8 cellular contexts compared by ENCODE assay signal in genomic region chr17:491086-492014, GRCh38. TPM values are rescaled to one million over a fixed set of nuclear protein-coding genes. Genes with fewer than 3 reads are reported as not detected.
A peak's percentile ranks its signal among the peaks of the same experiment; 100 is the strongest.
DNase-seq lines count a peak whose midpoint lies in the region; ATAC-seq and TF ChIP-seq lines count a peak whose summit lies in the region.

No MANE protein-coding gene starts in this region.

- CTCF ChIA-PET in activated CD4-positive, alpha-beta memory T cell treated with anti-CD3 and anti-CD28 coated beads for 36 hours (lab: Charles Lee): interaction anchor here (1.2 kb wide), 1 partner anchor 79 kb away, joined by 6 read pairs; no protein-coding TSS in a partner anchor

- peaks cover 16% of the 10 kb centered on the region for H3K27me3 Mint-ChIP-seq in GM23338 (ENCODE audit: insufficient read depth, low read depth, poor library complexity)
- peaks cover 5% of the 10 kb centered on the region for H3K27me3 Mint-ChIP-seq in activated CD4-positive, alpha-beta memory T cell treated with anti-CD3 and anti-CD28 coated beads for 36 hours

- peak overlapping the region; percentile 83; the same call in 1 of the 2 replicates for H3K27ac ChIP-seq in GM23338 (ENCODE audit: low read depth)
- H3K27ac ChIP-seq in muscle layer of duodenum (ENCODE audit: low read length): no peak overlapping the region

- 0 out of 2 replicates have a peak, but pooled peaks cover 3% of the 10 kb centered on the region for H3K9me2 ChIP-seq in GM23338 (ENCODE audit: insufficient read depth)

- H3K27me3 ChIP-seq in GM23338 (ENCODE audit: insufficient read depth): peaks cover 11% of the 10 kb centered on the region
- H3K27me3 ChIP-seq in muscle layer of duodenum (ENCODE audit: low read depth, low read length): peaks cover 3% of the 10 kb centered on the region

- ATAC-seq in GM23338: peak; percentile 56
- ATAC-seq in esophagus mucosa: peak; percentile 36
- no peak for ATAC-seq in HG03025 (IDR thresholded peaks at IDR 0.05; ENCODE audit: low FRiP score, unreplicated experiment)
- ATAC-seq in HG02885 (IDR thresholded peaks at IDR 0.05; ENCODE audit: poor library complexity, unreplicated experiment): no peak

- H3F3A ChIP-seq in GM23338 (replicated peaks; ENCODE audit: low read depth): peaks cover 7% of the 10 kb centered on the region

- no peak overlapping the region for H3K27ac Mint-ChIP-seq in GM23338
- H3K27ac Mint-ChIP-seq in activated CD4-positive, alpha-beta memory T cell treated with anti-CD3 and anti-CD28 coated beads for 36 hours: no peak overlapping the region

- H3K9me3 Mint-ChIP-seq in GM23338: no peaks in the 10 kb centered on the region
- H3K9me3 Mint-ChIP-seq in activated CD4-positive, alpha-beta memory T cell treated with anti-CD3 and anti-CD28 coated beads for 36 hours: no peaks in the 10 kb centered on the region

- POLR2A ChIA-PET in activated CD4-positive, alpha-beta memory T cell treated with anti-CD3 and anti-CD28 coated beads for 36 hours (lab: Charles Lee): interaction anchor here (0.7 kb wide), 1 partner anchor 75 kb away, joined by 3 read pairs; no protein-coding TSS in a partner anchor

- DNase-seq in GM23338 (ENCODE audit: low spot score) (peak; percentile 77), medulla oblongata (ENCODE audit: extremely low spot score) (no peak), amniotic stem cell (lab: John Stamatoyannopoulos, UW) (no peak)
- peak; percentile 31 for DNase-seq in activated CD4-positive, alpha-beta memory T cell treated with anti-CD3 and anti-CD28 coated beads for 36 hours

- H3K36me3 ChIP-seq in GM23338 (ENCODE audit: insufficient read depth) (no peaks in the 10 kb centered on the region), muscle layer of duodenum (ENCODE audit: control insufficient read depth in 1 of 2, insufficient read depth in 2 of 2, low read length in 2 of 2) (no peaks in the 10 kb centered on the region)

- peak overlapping the region; percentile 63 for H3K4me3 Mint-ChIP-seq in GM23338
- peak overlapping the region; percentile 57 for H3K4me3 Mint-ChIP-seq in activated CD4-positive, alpha-beta memory T cell treated with anti-CD3 and anti-CD28 coated beads for 36 hours

- no peak for TF ChIP-seq CTCF in GM23338 (conservative IDR thresholded peaks at IDR 0.05; ENCODE audit: low read depth in 2 of 2)

- H3K79me2 ChIP-seq in GM23338 (replicated peaks; ENCODE audit: insufficient read depth): no peaks in the 10 kb centered on the region

- H3K4me2 ChIP-seq in GM23338: peak overlapping the region; percentile 80

- intact Hi-C loops in activated CD4-positive, alpha-beta memory T cell treated with anti-CD3 and anti-CD28 coated beads for 36 hours (cut with micrococcal nuclease): no loop called here

- H3K4me3 ChIP-seq in GM23338: peak overlapping the region; percentile 77
- peak overlapping the region; percentile 37 to 64 for H3K4me3 ChIP-seq in muscle layer of duodenum (ENCODE audit: low read depth in 1 of 2, low read length in 2 of 2)

- H3K4me1 Mint-ChIP-seq in GM23338: peaks cover 16% of the 10 kb centered on the region
- peaks cover 7% of the 10 kb centered on the region for H3K4me1 Mint-ChIP-seq in activated CD4-positive, alpha-beta memory T cell treated with anti-CD3 and anti-CD28 coated beads for 36 hours (ENCODE audit: low read depth)

- no peaks in the 10 kb centered on the region for H3K9me3 ChIP-seq in muscle layer of duodenum (ENCODE audit: control insufficient read depth in 1 of 2, low read length in 2 of 2)

- no peaks in the 10 kb centered on the region for H4K20me1 ChIP-seq in GM23338 (replicated peaks; ENCODE audit: insufficient read depth)

- H3K36me3 Mint-ChIP-seq in GM23338 (ENCODE audit: low read depth): no peaks in the 10 kb centered on the region
- no peaks in the 10 kb centered on the region for H3K36me3 Mint-ChIP-seq in activated CD4-positive, alpha-beta memory T cell treated with anti-CD3 and anti-CD28 coated beads for 36 hours

- H3K4me1 ChIP-seq in GM23338 (ENCODE audit: insufficient read depth): peaks cover 8% of the 10 kb centered on the region
- H3K4me1 ChIP-seq in muscle layer of duodenum (ENCODE audit: control insufficient read depth in 1 of 2, insufficient read depth in 2 of 2, low read length in 2 of 2): peaks cover 0 to 7% of the 10 kb centered on the region in 2 donors

- H2AFZ ChIP-seq in GM23338: 0 out of 2 replicates have a peak overlapping the region, but pooled peaks have one; percentile 32

TF ChIP-seq in GM23338, 12 proteins besides CTCF, POLR2A, EP300 and RAD21 (continues in another document):
- TF ChIP-seq ZNF331 (CRISPR knock-in tag; IDR thresholded peaks at IDR 0.05; ENCODE audit: low read depth): no peak
- no peak for TF ChIP-seq STAT1 (IDR thresholded peaks at IDR 0.05; ENCODE audit: unreplicated experiment)
- no peak for TF ChIP-seq NANOG (IDR thresholded peaks at IDR 0.05; ENCODE audit: borderline replicate concordance)
- TF ChIP-seq ZNF462 (CRISPR knock-in tag; IDR thresholded peaks at IDR 0.05): no peak
- no peak for TF ChIP-seq ETS1 (IDR thresholded peaks at IDR 0.05)
- no peak for TF ChIP-seq EZH2phosphoT487 (IDR thresholded peaks at IDR 0.05; ENCODE audit: unreplicated experiment)
- no peak for TF ChIP-seq POLR2AphosphoS5 (IDR thresholded peaks at IDR 0.05; ENCODE audit: low read depth)
- no peak for TF ChIP-seq CREB1 (CRISPR knock-in tag; IDR thresholded peaks at IDR 0.05; ENCODE audit: low read depth)

RNA-seq across cellular contexts. Expression of gene RFLNB, which starts 45.6 kb away (rescaled TPM):
- total RNA-seq in GM23338 (2014; rRNA removed; shearing (Covaris generic)): 59.2 and 59.9 TPM in 2 replicates
- 40.7 and 49.4 TPM in 2 replicates for polyA plus RNA-seq in GM23338 (2016; fragmentation: Nextera tagmentation; extraction: Ambion mirVana)
- 10 to 100 TPM; 49.0 to 49.1 TPM for total RNA-seq in activated CD4-positive, alpha-beta memory T cell treated with anti-CD3 and anti-CD28 coated beads for 36 hours
- 1.7 TPM for total RNA-seq in esophagus mucosa

Comparison
In these comparisons a context has a peak if more than half of its experiments do, and no peak if none do; other contexts are left out.
1. ATAC-seq: peak in GM23338 (single experiment) and esophagus mucosa (single experiment); none in HG03025 (single experiment) and HG02885 (single experiment).
2. DNase-seq: peak in GM23338 (single experiment) and activated CD4-positive, alpha-beta memory T cell treated with anti-CD3 and anti-CD28 coated beads for 36 hours (single experiment); none in medulla oblongata (single experiment) and amniotic stem cell (single experiment).
3. RNA of gene RFLNB, which starts 45.6 kb away (total RNA-seq): 59.2 to 59.9 TPM in GM23338 and 49.0 to 49.1 TPM in activated CD4-positive, alpha-beta memory T cell treated with anti-CD3 and anti-CD28 coated beads for 36 hours; 1.7 TPM in esophagus mucosa (single experiment); every median in the first group is over 10 times any median in the second.